Comparison of ENCODE assay signal across 15 cellular contexts in genomic region chr1:40050863-40051262, GRCh38. TPM values are rescaled to one million over a fixed set of nuclear protein-coding genes. Genes with fewer than 3 reads are reported as not detected.
A peak's percentile ranks its signal among the peaks of the same experiment; 100 is the strongest.
DNase-seq lines count a peak whose midpoint lies in the region; ATAC-seq and TF ChIP-seq lines count a peak whose summit lies in the region.
"Had no signal": no experiment of that assay in that cellular context is flagged by ENCODE, and none has a peak within 500 bp of the region (broad histone marks: within the 10 kb centered on the region; RNA-seq: fewer than 3 reads in every experiment).

No MANE protein-coding gene starts in this region.

- TF ChIP-seq CTCF in OCI-LY7 (conservative IDR thresholded peaks at IDR 0.05; ENCODE audit: low read length): no peak
- no peak for TF ChIP-seq CTCF in thoracic aorta (IDR thresholded peaks at IDR 0.05)
- no peak for TF ChIP-seq CTCF in foreskin keratinocyte (conservative IDR thresholded peaks at IDR 0.05)

- peak overlapping the region; percentile 16 to 75 for H3K4me3 Mint-ChIP-seq in activated T-cell treated with anti-CD3 and anti-CD28 coated beads, Interleukin-2, amount 50 U/mL, for 72 hours
- peak overlapping the region; percentile 28 to 57 for H3K4me3 Mint-ChIP-seq in effector memory CD8-positive, alpha-beta T cell
- H3K4me3 Mint-ChIP-seq: endodermal cell had no signal

- no peaks in the 10 kb centered on the region for H3K9me2 ChIP-seq in OCI-LY7 (ENCODE audit: insufficient read depth, low read length)

- H3K4me1 ChIP-seq in OCI-LY7 (ENCODE audit: insufficient read depth, low read length, poor library complexity, severe bottlenecking): peaks cover 14% of the 10 kb centered on the region
- H3K4me1 ChIP-seq in thoracic aorta (ENCODE audit: control insufficient read depth in 1 of 2, low read depth in 2 of 2): peaks cover 68 to 86% of the 10 kb centered on the region in 2 donors
- peaks cover 26% of the 10 kb centered on the region for H3K4me1 ChIP-seq in foreskin keratinocyte

- no peaks in the 10 kb centered on the region for H3K27me3 Mint-ChIP-seq in activated T-cell treated with anti-CD3 and anti-CD28 coated beads, Interleukin-2, amount 50 U/mL, for 72 hours (ENCODE audit: low read depth)
- no peaks in the 10 kb centered on the region for H3K27me3 Mint-ChIP-seq in effector memory CD8-positive, alpha-beta T cell

- no peak overlapping the region for H3K4me3 ChIP-seq in OCI-LY7 (ENCODE audit: low read depth, low read length, poor library complexity, severe bottlenecking)
- H3K4me3 ChIP-seq in thoracic aorta: no peak overlapping the region
- H3K4me3 ChIP-seq: heart left ventricle, left lung, MG63, ovary had no signal

- H3K9me3 Mint-ChIP-seq in activated T-cell treated with anti-CD3 and anti-CD28 coated beads, Interleukin-2, amount 50 U/mL, for 72 hours: no peaks in the 10 kb centered on the region
- H3K9me3 Mint-ChIP-seq in effector memory CD8-positive, alpha-beta T cell: no peaks in the 10 kb centered on the region
- H3K9me3 Mint-ChIP-seq: endodermal cell had no signal

- H3K4me2 ChIP-seq in OCI-LY7 (ENCODE audit: low read length): 0 out of 2 replicates have a peak overlapping the region, but pooled peaks have one; percentile 23

- H3K79me2 ChIP-seq in OCI-LY7 (ENCODE audit: insufficient read depth, low read depth, low read length): peaks cover 90% of the 10 kb centered on the region; the same call in 1 of the 2 replicates

- H3K27ac ChIP-seq in OCI-LY7 (ENCODE audit: low read depth, low read length, poor library complexity, severe bottlenecking) (no peak overlapping the region), thoracic aorta (peak overlapping the region; percentile 27 to 84), foreskin keratinocyte (no peak overlapping the region)
- H3K27ac ChIP-seq: ovary had no signal

- no TSS peak for BruUV-seq in OCI-LY7 (replicated peaks; lab: Mats Ljungman, UMichigan)

- no peak for ATAC-seq in activated T-cell treated with anti-CD3 and anti-CD28 coated beads, Interleukin-2, amount 50 U/mL, for 72 hours (replicated peaks in 1 of 2)
- ATAC-seq in effector memory CD8-positive, alpha-beta T cell (replicated peaks): no peak
- ATAC-seq in thoracic aorta (ENCODE audit: insufficient number of reproducible peaks, low FRiP score, low read depth) (no peak), foreskin keratinocyte (no peak)
- ATAC-seq: left lung had no signal

- no peak for DNase-seq in activated T-cell treated with anti-CD3 and anti-CD28 coated beads, Interleukin-2, amount 50 U/mL, for 72 hours
- no peak for DNase-seq in activated T-cell treated with anti-CD3 and anti-CD28 coated beads, Interleukin-2, amount 50 U/mL, for 1 hour
- peak; percentile 20 for DNase-seq in OCI-LY7 (ENCODE audit: low spot score)
- DNase-seq in effector memory CD8-positive, alpha-beta T cell: no peak
- DNase-seq in thoracic aorta (ENCODE audit: low spot score): no peak
- no peak for DNase-seq in foreskin keratinocyte
- DNase-seq in HT-29 (ENCODE audit: low spot score): no peak
- no peak for DNase-seq in HEK293T (ENCODE audit: extremely low spot score)
- DNase-seq: endodermal cell, heart left ventricle, left lung, MG63, NCI-H748 treated with DMSO at 0.1 percent for 48 hours, ovary, SHP77 had no signal

- no peak overlapping the region for H2AFZ ChIP-seq in OCI-LY7 (ENCODE audit: low read length)

- intact Hi-C loops in OCI-LY7 (cut with micrococcal nuclease; ENCODE audit: unreplicated experiment): no loop called here

- H3K27me3 ChIP-seq in thoracic aorta (replicated peaks; ENCODE audit: insufficient read depth): no peaks in the 10 kb centered on the region
- no peaks in the 10 kb centered on the region for H3K27me3 ChIP-seq in foreskin keratinocyte
- H3K27me3 ChIP-seq: heart left ventricle, left lung, MG63, ovary had no signal

- POLR2A ChIA-PET in OCI-LY7 (lab: Charles Lee) (interaction anchor here (1.0 to 2.1 kb wide), 3 partner anchors 9 to 11 kb away, joined by 4 to 9 read pairs (median 5); partner anchors contain the start of gene CAP1), HEK293T (lab: Yijun Ruan, JAX) (interaction anchor here (1.4 kb wide), 1 partner anchor 11 kb away, joined by 9 read pairs; the partner anchor contains the start of gene CAP1)

- peak overlapping the region; percentile 95 for H3K27ac Mint-ChIP-seq in activated T-cell treated with anti-CD3 and anti-CD28 coated beads, Interleukin-2, amount 50 U/mL, for 72 hours
- H3K27ac Mint-ChIP-seq in effector memory CD8-positive, alpha-beta T cell: peak overlapping the region; percentile 67 to 96
- H3K27ac Mint-ChIP-seq: endodermal cell had no signal

- H3K4me1 Mint-ChIP-seq in activated T-cell treated with anti-CD3 and anti-CD28 coated beads, Interleukin-2, amount 50 U/mL, for 72 hours (ENCODE audit: low read depth): peaks cover 90% of the 10 kb centered on the region
- H3K4me1 Mint-ChIP-seq in effector memory CD8-positive, alpha-beta T cell (ENCODE audit: low read depth in 2 of 2): peaks cover 60 to 81% of the 10 kb centered on the region in 2 donors

- H3K9me3 ChIP-seq in OCI-LY7 (ENCODE audit: low read length) (no peaks in the 10 kb centered on the region), thoracic aorta (no peaks in the 10 kb centered on the region)
- H3K9me3 ChIP-seq: heart left ventricle, left lung, MG63, ovary had no signal

- H3K36me3 ChIP-seq in OCI-LY7 (ENCODE audit: insufficient read depth, low read length) (peaks cover 62% of the 10 kb centered on the region), thoracic aorta (no peaks in the 10 kb centered on the region)
- H3K36me3 ChIP-seq: ovary had no signal

- CTCF ChIA-PET in OCI-LY7 (lab: Charles Lee; ENCODE audit: unreplicated experiment): no interaction called here
- CTCF ChIA-PET in HEK293T (lab: Yijun Ruan, JAX): no interaction called here

- peaks cover 4 to 18% of the 10 kb centered on the region in 2 donors for H3K36me3 Mint-ChIP-seq in activated T-cell treated with anti-CD3 and anti-CD28 coated beads, Interleukin-2, amount 50 U/mL, for 72 hours (ENCODE audit: insufficient read depth in 2 of 2)
- peaks cover 59% of the 10 kb centered on the region for H3K36me3 Mint-ChIP-seq in effector memory CD8-positive, alpha-beta T cell (ENCODE audit: insufficient read depth)

- H4K20me1 ChIP-seq in OCI-LY7 (ENCODE audit: insufficient read depth, low read length): 0 out of 2 replicates have a peak, but pooled peaks cover 9% of the 10 kb centered on the region

TF ChIP-seq in HEK293T, 16 proteins besides CTCF, POLR2A, EP300 and RAD21:
- TF ChIP-seq ZNF384 (IDR thresholded peaks at IDR 0.05): no peak
- no peak for TF ChIP-seq NFRKB (IDR thresholded peaks at IDR 0.05)
- no peak for TF ChIP-seq SUZ12 (IDR thresholded peaks at IDR 0.05)
- TF ChIP-seq FOXM1 (IDR thresholded peaks at IDR 0.05; ENCODE audit: borderline replicate concordance): no peak
- TF ChIP-seq ARNT (IDR thresholded peaks at IDR 0.05): no peak
- TF ChIP-seq L3MBTL2 (conservative IDR thresholded peaks at IDR 0.05): no peak
- no peak for TF ChIP-seq TARDBP (IDR thresholded peaks at IDR 0.05)
- TF ChIP-seq ELF4 (IDR thresholded peaks at IDR 0.05): no peak
- TF ChIP-seq FOXK2 (IDR thresholded peaks at IDR 0.05): no peak
- TF ChIP-seq FOXA1 (IDR thresholded peaks at IDR 0.05): no peak
- TF ChIP-seq PKNOX1 (IDR thresholded peaks at IDR 0.05): no peak
- TF ChIP-seq CTBP1 (IDR thresholded peaks at IDR 0.05; ENCODE audit: borderline replicate concordance): no peak
- no peak for TF ChIP-seq LEF1 (IDR thresholded peaks at IDR 0.05; ENCODE audit: borderline replicate concordance)

RNA-seq across cellular contexts. Expression of gene CAP1, which starts 10.3 kb away (rescaled TPM):
- total RNA-seq in activated T-cell treated with anti-CD3 and anti-CD28 coated beads, Interleukin-2, amount 50 U/mL, for 72 hours: 100 to 1,000 TPM; 401 to 411 TPM
- total RNA-seq in OCI-LY7 (2014; rRNA removed; shearing (Covaris generic)): 184 and 193 TPM in 2 replicates
- total RNA-seq in OCI-LY7 (2022): 276 and 296 TPM in 2 replicates
- 100 to 1,000 TPM; 315 to 409 TPM for total RNA-seq in thoracic aorta
- 787 and 894 TPM in 2 replicates for total RNA-seq in foreskin keratinocyte
- 440 and 451 TPM in 2 replicates for polyA plus RNA-seq in foreskin keratinocyte
- total RNA-seq in HT-29 (2014; rRNA removed; shearing (Covaris generic)): 169 and 180 TPM in 2 replicates

RNA-seq across cellular contexts. Expression of gene PPT1, which starts 46.2 kb away (rescaled TPM):
- total RNA-seq in activated T-cell treated with anti-CD3 and anti-CD28 coated beads, Interleukin-2, amount 50 U/mL, for 72 hours: 10 to 100 TPM; 52.6 to 53.2 TPM
- total RNA-seq in OCI-LY7 (2014; rRNA removed; shearing (Covaris generic)): 49.7 and 55.9 TPM in 2 replicates
- total RNA-seq in OCI-LY7 (2022) (66.5 and 75.4 TPM in 2 replicates), thoracic aorta (10 to 100 TPM; 68.5 to 89.8 TPM), foreskin keratinocyte (72.9 and 83.5 TPM in 2 replicates)
- 57.6 and 59.6 TPM in 2 replicates for polyA plus RNA-seq in foreskin keratinocyte
- total RNA-seq in HT-29 (2014; rRNA removed; shearing (Covaris generic)): 56.2 and 67.0 TPM in 2 replicates

Comparison
In these comparisons a context has a peak if more than half of its experiments do, and no peak if none do; other contexts are left out.
1. H3K27ac ChIP-seq: peak in thoracic aorta (2 of 2); none in OCI-LY7 (single experiment) and foreskin keratinocyte (single experiment).